In the genomic region with DNA sequence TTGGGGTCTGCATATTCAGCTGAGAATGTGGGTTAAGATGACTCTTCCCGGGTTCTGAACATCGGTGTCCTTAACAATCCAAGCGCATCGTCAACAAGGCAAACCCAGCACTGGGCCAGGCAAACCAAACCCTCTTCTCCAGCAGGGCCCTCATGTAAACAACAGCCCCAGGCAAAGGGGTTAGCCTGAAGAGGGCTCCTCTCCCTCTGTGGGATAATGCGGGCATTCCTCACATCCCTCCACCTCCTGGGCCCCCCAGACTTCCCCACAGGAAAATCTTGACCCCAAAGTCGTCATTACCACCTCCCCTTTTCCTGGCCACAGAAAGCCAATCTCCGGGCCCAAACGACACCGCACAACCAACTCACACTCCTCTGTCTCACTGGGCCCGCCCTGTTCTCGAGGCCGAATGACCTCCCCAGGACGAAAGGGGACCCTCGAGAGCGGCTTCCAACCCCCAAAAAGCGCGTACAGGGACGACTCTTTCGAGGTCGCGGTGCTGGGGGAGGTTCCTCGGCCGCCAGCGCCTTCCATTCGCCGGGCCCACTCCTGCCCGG, we compare ENCODE assay signal across 8 cellular contexts. TPM values are rescaled to one million over a fixed set of nuclear protein-coding genes. Genes with fewer than 3 reads are reported as not detected.
DNase-seq lines count a peak whose midpoint lies in the region; ATAC-seq and TF ChIP-seq lines count a peak whose summit lies in the region.

No MANE protein-coding gene starts in this region.

- no peaks in the 10 kb centered on the region for H3K27me3 Mint-ChIP-seq in CD8-positive, alpha-beta T cell (ENCODE audit: low read depth)
- peaks cover 1% of the 10 kb centered on the region; the same call in 1 of the 2 replicates for H3K27me3 Mint-ChIP-seq in HFFc6 (ENCODE audit: insufficient read depth)

- peaks cover 24% of the 10 kb centered on the region for H3K79me2 ChIP-seq in parathyroid adenoma

- H3K4me1 Mint-ChIP-seq in CD8-positive, alpha-beta T cell (ENCODE audit: low read depth) = peaks cover 63% of the 10 kb centered on the region
- H3K4me1 Mint-ChIP-seq in HFFc6 (ENCODE audit: low read depth) = peaks cover 69% of the 10 kb centered on the region

- H3K4me3 Mint-ChIP-seq in CD8-positive, alpha-beta T cell = peak overlapping the region; percentile 95
- H3K4me3 Mint-ChIP-seq in HFFc6 = peak overlapping the region; percentile 93

- H3K36me3 ChIP-seq in CD8-positive, alpha-beta T cell (ENCODE audit: insufficient read depth, low read length) = peaks cover 12% of the 10 kb centered on the region
- no peaks in the 10 kb centered on the region for H3K36me3 ChIP-seq in parathyroid adenoma (ENCODE audit: control insufficient read depth, insufficient read depth, low read length)

- peak overlapping the region; percentile 89 for H3K27ac Mint-ChIP-seq in CD8-positive, alpha-beta T cell
- peak overlapping the region; percentile 85 for H3K27ac Mint-ChIP-seq in HFFc6

- peak overlapping the region; percentile 94 for H3K27ac ChIP-seq in CD8-positive, alpha-beta T cell (ENCODE audit: low read depth, low read length)
- H3K27ac ChIP-seq in foreskin keratinocyte = peak overlapping the region; percentile 67
- H3K27ac ChIP-seq in parathyroid adenoma = peak overlapping the region; percentile 99

- intact Hi-C loops in CD8-positive, alpha-beta T cell (cut with DNase I, micrococcal nuclease) = loop anchor here in 1 of 2 experiments (2.0 to 10.0 kb wide), 3 partner anchors 252 to 490 kb away; a partner anchor contains a TSS

- peak overlapping the region; percentile 78 for H2AFZ ChIP-seq in parathyroid adenoma

- CTCF ChIA-PET in CD8-positive, alpha-beta T cell (lab: Charles Lee) = interaction anchor here (1.4 to 3.6 kb wide), 4 partner anchors 30 to 62 kb away, joined by 4 to 17 read pairs (median 4); a partner anchor contains a TSS

- peaks cover 45% of the 10 kb centered on the region for H3K36me3 Mint-ChIP-seq in CD8-positive, alpha-beta T cell
- peaks cover 35% of the 10 kb centered on the region for H3K36me3 Mint-ChIP-seq in HFFc6 (ENCODE audit: low read depth)

- peak overlapping the region; percentile 78 for H3K4me3 ChIP-seq in CD8-positive, alpha-beta T cell (ENCODE audit: low read depth, low read length)
- H3K4me3 ChIP-seq in parathyroid adenoma (ENCODE audit: low read depth, low read length) = peak overlapping the region; percentile 85

- DNase-seq in CD8-positive, alpha-beta T cell = peak in 2 of 7 experiments; percentile 10 to 16
- DNase-seq in HFFc6 (peak; percentile 9), foreskin keratinocyte (no peak), NCI-H345 treated with DMSO at 0.1 percent for 48 hours (lab: John Stamatoyannopoulos, UW; ENCODE audit: unreplicated experiment) (no peak), middle frontal gyrus (ENCODE audit: extremely low spot score, low spot score) (no peak), SK-N-DZ (ENCODE audit: low spot score) (no peak)
- peak; percentile 8 to 17 for DNase-seq in activated CD4-positive, alpha-beta T cell treated with anti-CD3 and anti-CD28 coated beads, Interleukin-2, amount 50 U/mL, for 48 hours

- no peak for TF ChIP-seq CTCF in CD8-positive, alpha-beta T cell (IDR thresholded peaks at IDR 0.05)
- TF ChIP-seq CTCF in HFFc6 (IDR thresholded peaks at IDR 0.05) = no peak
- no peak for TF ChIP-seq CTCF in foreskin keratinocyte (conservative IDR thresholded peaks at IDR 0.05)
- TF ChIP-seq CTCF in parathyroid adenoma (IDR thresholded peaks at IDR 0.05) = no peak

- no peaks in the 10 kb centered on the region for H3K9me3 Mint-ChIP-seq in CD8-positive, alpha-beta T cell
- no peaks in the 10 kb centered on the region for H3K9me3 Mint-ChIP-seq in HFFc6

- H3K4me1 ChIP-seq in CD8-positive, alpha-beta T cell (ENCODE audit: insufficient read depth, low read length) = peaks cover 36% of the 10 kb centered on the region
- H3K4me1 ChIP-seq in foreskin keratinocyte (peaks cover 5% of the 10 kb centered on the region), parathyroid adenoma (peaks cover 9% of the 10 kb centered on the region)

- ATAC-seq in CD8-positive, alpha-beta T cell = no peak
- ATAC-seq in foreskin keratinocyte = no peak

- peak overlapping the region; percentile 93 for H3K9ac ChIP-seq in parathyroid adenoma

- no peaks in the 10 kb centered on the region for H3K9me3 ChIP-seq in CD8-positive, alpha-beta T cell (ENCODE audit: low read length)
- no peaks in the 10 kb centered on the region for H3K9me3 ChIP-seq in parathyroid adenoma (ENCODE audit: control insufficient read depth, low read length)

- peak overlapping the region; percentile 67 for H3K4me2 ChIP-seq in parathyroid adenoma (ENCODE audit: low read length)

- no peaks in the 10 kb centered on the region for H3K27me3 ChIP-seq in CD8-positive, alpha-beta T cell (ENCODE audit: insufficient read depth, low read length)
- H3K27me3 ChIP-seq in foreskin keratinocyte = no peaks in the 10 kb centered on the region
- no peaks in the 10 kb centered on the region for H3K27me3 ChIP-seq in parathyroid adenoma (ENCODE audit: control insufficient read depth, insufficient read depth, low read length)

- POLR2A ChIA-PET in CD8-positive, alpha-beta T cell (lab: Charles Lee) = interaction anchor here (1.7 to 4.5 kb wide), 2 partner anchors 30 to 97 kb away, joined by 6 to 37 read pairs; a partner anchor contains a TSS

RNA-seq across cellular contexts. Expression of a gene that starts 0.6 kb away (rescaled TPM):
- total RNA-seq in CD8-positive, alpha-beta T cell = 100 to 1,000 TPM; 196 to 201 TPM
- total RNA-seq in HFFc6 (2021; fragmentation: NEBNext Ultra II Directional; extraction: Animal tissue kit (Norgen Biotek cat#: 25700)) = 100 to 1,000 TPM; 241 to 285 (median 267) TPM
- total RNA-seq in foreskin keratinocyte = 188 and 189 TPM in 2 replicates
- 144 and 146 TPM in 2 replicates for polyA plus RNA-seq in foreskin keratinocyte
- 263 and 280 TPM in 2 replicates for polyA plus RNA-seq in SK-N-DZ (2014; cell fraction: cytosol; rRNA removed)
- polyA plus RNA-seq in SK-N-DZ (2014; cell fraction: nucleus; rRNA removed) = 141 and 143 TPM in 2 replicates

RNA-seq across cellular contexts. Expression of a gene that starts 0.7 kb away (rescaled TPM):
- total RNA-seq in CD8-positive, alpha-beta T cell = 10 to 100 TPM; 15.8 to 16.1 TPM
- 10 to 100 TPM; 27.3 to 43.0 (median 31.8) TPM for total RNA-seq in HFFc6 (2021; fragmentation: NEBNext Ultra II Directional; extraction: Animal tissue kit (Norgen Biotek cat#: 25700))
- 26.2 and 26.6 TPM in 2 replicates for total RNA-seq in foreskin keratinocyte
- polyA plus RNA-seq in foreskin keratinocyte = 31.4 and 32.4 TPM in 2 replicates
- polyA plus RNA-seq in SK-N-DZ (2014; cell fraction: cytosol; rRNA removed) = 64.3 and 88.2 TPM in 2 replicates
- 122 and 159 TPM in 2 replicates for polyA plus RNA-seq in SK-N-DZ (2014; cell fraction: nucleus; rRNA removed)

RNA-seq across cellular contexts. Expression of a gene that starts 29.3 kb away (rescaled TPM):
- 10 to 100 TPM; 23.1 to 28.1 TPM for total RNA-seq in CD8-positive, alpha-beta T cell
- 10 to 100 TPM; 38.7 to 52.8 (median 46.7) TPM for total RNA-seq in HFFc6 (2021; fragmentation: NEBNext Ultra II Directional; extraction: Animal tissue kit (Norgen Biotek cat#: 25700))
- total RNA-seq in foreskin keratinocyte = 40.1 and 42.5 TPM in 2 replicates
- polyA plus RNA-seq in foreskin keratinocyte = 43.0 and 44.7 TPM in 2 replicates
- 24.9 and 25.5 TPM in 2 replicates for polyA plus RNA-seq in SK-N-DZ (2014; cell fraction: cytosol; rRNA removed)
- 34.9 and 47.1 TPM in 2 replicates for polyA plus RNA-seq in SK-N-DZ (2014; cell fraction: nucleus; rRNA removed)

RNA-seq across cellular contexts. Expression of a gene that starts 29.8 kb away (rescaled TPM):
- total RNA-seq in CD8-positive, alpha-beta T cell = 10 to 100 TPM; 60.7 to 62.5 TPM
- 10 to 100 TPM; 49.0 to 63.1 (median 58.0) TPM for total RNA-seq in HFFc6 (2021; fragmentation: NEBNext Ultra II Directional; extraction: Animal tissue kit (Norgen Biotek cat#: 25700))
- total RNA-seq in foreskin keratinocyte = 41.4 and 46.2 TPM in 2 replicates
- polyA plus RNA-seq in foreskin keratinocyte = 74.4 and 78.1 TPM in 2 replicates
- 32.5 and 33.4 TPM in 2 replicates for polyA plus RNA-seq in SK-N-DZ (2014; cell fraction: cytosol; rRNA removed)
- polyA plus RNA-seq in SK-N-DZ (2014; cell fraction: nucleus; rRNA removed) = 68.6 and 89.8 TPM in 2 replicates

RNA-seq across cellular contexts. Expression of a gene that starts 37.2 kb away (rescaled TPM):
- total RNA-seq in CD8-positive, alpha-beta T cell = 1 to 10 TPM; 1.4 to 1.5 TPM
- total RNA-seq in HFFc6 (2021; fragmentation: NEBNext Ultra II Directional; extraction: Animal tissue kit (Norgen Biotek cat#: 25700)) = 1 to 10 TPM in 1 of 6 experiments, under 1 TPM in 5; 0.47 to 1.5 (median 0.74) TPM
- total RNA-seq in foreskin keratinocyte = 0.25 and 0.48 TPM in 2 replicates
- polyA plus RNA-seq in foreskin keratinocyte = 0.46 and 0.48 TPM in 2 replicates
- 11.5 and 12.5 TPM in 2 replicates for polyA plus RNA-seq in SK-N-DZ (2014; cell fraction: cytosol; rRNA removed)
- 24.7 and 36.1 TPM in 2 replicates for polyA plus RNA-seq in SK-N-DZ (2014; cell fraction: nucleus; rRNA removed)

Comparison
In these comparisons a context has a peak if more than half of its experiments do, and no peak if none do; other contexts are left out.
1. DNase-seq: peak in HFFc6 (single experiment) and activated CD4-positive, alpha-beta T cell treated with anti-CD3 and anti-CD28 coated beads, Interleukin-2, amount 50 U/mL, for 48 hours (2 of 2); none in foreskin keratinocyte (0 of 2), NCI-H345 treated with DMSO at 0.1 percent for 48 hours (single experiment), middle frontal gyrus (single experiment) and SK-N-DZ (single experiment).
2. Peak in every context shown above with its lines, with median percentiles within 50 percentile points of each other: H3K27ac ChIP-seq.